ENCODE assay signal across 8 cellular contexts in genomic region chr19:38952395-38953165, GRCh38. TPM values are rescaled to one million over a fixed set of nuclear protein-coding genes. Genes with fewer than 3 reads are reported as not detected.
DNase-seq lines count a peak whose midpoint lies in the region; ATAC-seq and TF ChIP-seq lines count a peak whose summit lies in the region.

No MANE protein-coding gene starts in this region.

- intact Hi-C loops in lower leg skin (cut with DNase I; ENCODE audit: low total_unique reads), result no loop called here

- WGBS in lower leg skin, 2 donors, result 78 to 80% methylated on average over 13 of the region's 13 CpGs

- DNase-seq in AML-193 (lab: John Stamatoyannopoulos, UW) (peak; percentile 43 to 47), GM10266 (ENCODE audit: extremely low spot score) (peak; percentile 71), NCI-H2171 (lab: John Stamatoyannopoulos, UW) (peak; percentile 36), amniotic epithelial cell (ENCODE audit: low read depth) (peak; percentile 48), mucosa of gallbladder (ENCODE audit: low spot score) (peak; percentile 40), lower leg skin (ENCODE audit: low spot score in 2 of 2) (no peak)

- TF ChIP-seq CTCF in GM10266 (IDR thresholded peaks at IDR 0.05; ENCODE audit: control insufficient read depth, insufficient read depth, low read depth, missing control alignments) (peak; percentile 68), lower leg skin (IDR thresholded peaks at IDR 0.05) (no peak)

- no peak for TF ChIP-seq POLR2A in lower leg skin (IDR thresholded peaks at IDR 0.05)

- no peak overlapping the region for H3K4me3 ChIP-seq in lower leg skin (ENCODE audit: low read depth, poor library complexity, severe bottlenecking)

- no peak for ATAC-seq in GM21381 (IDR thresholded peaks at IDR 0.05; ENCODE audit: unreplicated experiment)
- no peak for ATAC-seq in HG03342 (IDR thresholded peaks at IDR 0.05; ENCODE audit: unreplicated experiment)

RNA-seq across cellular contexts. Expression of gene MRPS12, which starts 21.8 kb away (rescaled TPM):
- total RNA-seq in mucosa of gallbladder (30.0 TPM), lower leg skin (10 to 100 TPM; 26.8 to 31.8 (median 30.0) TPM)

RNA-seq across cellular contexts. Expression of gene SARS2, which starts 22.0 kb away (rescaled TPM):
- 24.9 TPM for total RNA-seq in mucosa of gallbladder
- total RNA-seq in lower leg skin, result 10 to 100 TPM; 11.7 to 23.3 (median 20.0) TPM

RNA-seq across cellular contexts. Expression of gene FBXO17, which starts 23.0 kb away (rescaled TPM):
- total RNA-seq in mucosa of gallbladder (19.1 TPM), lower leg skin (10 to 100 TPM; 13.2 to 46.5 (median 34.3) TPM)

RNA-seq across cellular contexts. Expression of gene CCER2, which starts 40.6 kb away (rescaled TPM):
- total RNA-seq in mucosa of gallbladder (0.55 TPM), lower leg skin (1 to 10 TPM; 3.3 to 8.7 (median 3.4) TPM)

RNA-seq across cellular contexts. Expression of gene NFKBIB, which starts 52.8 kb away (rescaled TPM):
- total RNA-seq in mucosa of gallbladder (23.1 TPM), lower leg skin (10 to 100 TPM; 26.9 to 51.2 (median 31.5) TPM)

Comparison
In these comparisons a context has a peak if more than half of its experiments do, and no peak if none do; other contexts are left out.
1. DNase-seq: peak in AML-193 (2 of 2), GM10266 (single experiment), NCI-H2171 (single experiment), amniotic epithelial cell (single experiment) and mucosa of gallbladder (single experiment); none in lower leg skin (0 of 2).